ENCODE assay signal across 26 cellular contexts in genomic region chr11:28799316-28799715, GRCh38.
"Had no signal": no experiment of that assay in that cellular context is flagged by ENCODE, and none has a peak within 500 bp of the region (broad histone marks: within the 10 kb centered on the region; RNA-seq: fewer than 3 reads in every experiment).

No MANE protein-coding gene starts in this region.

- ATAC-seq: activated CD4-positive, CD25-positive, alpha-beta regulatory T cell treated with anti-CD3 and anti-CD28 coated beads, Interleukin-2, amount 50 U/mL, for 24 hours; body of pancreas; gastrocnemius medialis; left colon; psoas muscle had no signal

- H3K27me3 ChIP-seq: body of pancreas, gastrocnemius medialis, right atrium auricular region, tibial nerve had no signal

- DNase-seq: activated CD4-positive, alpha-beta T cell treated with anti-CD3 and anti-CD28 coated beads for 48 hours; activated CD4-positive, alpha-beta T cell treated with anti-CD3 and anti-CD28 coated beads, Interleukin-2, amount 50 U/mL, for 48 hours; activated CD8-positive, alpha-beta memory T cell treated with anti-CD3 and anti-CD28 coated beads for 24 hours; activated effector memory CD4-positive, alpha-beta T cell treated with Interleukin-2 at 50 U/mL for 16 hours; activated naive CD4-positive, alpha-beta T cell treated with anti-CD3 and anti-CD28 coated beads for 36 hours; activated naive CD8-positive, alpha-beta T cell treated with anti-CD3 and anti-CD28 coated beads, Interleukin-2, amount 10 ng/mL, durations not matched to agents 7 days and 5 days; amygdala; body of pancreas; endodermal cell; gastrocnemius medialis; glutamatergic neuron; islet precursor cell; left colon; mammary epithelial cell; naive B cell; occipital lobe; psoas muscle; stimulated activated CD4-positive, alpha-beta T cell treated with anti-CD3 and anti-CD28 coated beads, Interleukin-15, amount 100 ng/mL, for 24 hours; stimulated activated CD4-positive, alpha-beta T cell treated with anti-CD3 and anti-CD28 coated beads, Interleukin-2, amount 100 ng/mL, for 24 hours; stimulated activated naive CD4-positive, alpha-beta T cell; WERI-Rb-1 had no signal

- H3K36me3 ChIP-seq: gastrocnemius medialis, right atrium auricular region, tibial nerve, WERI-Rb-1 had no signal

- H3K4me3 ChIP-seq: body of pancreas, coronary artery, gastrocnemius medialis, psoas muscle, right atrium auricular region, tibial nerve had no signal

- FAIRE-seq: TTC549 had no signal
